Comparison of ENCODE assay signal across 8 cellular contexts in genomic region chr6:42978487-42978792, GRCh38. TPM values are rescaled to one million over a fixed set of nuclear protein-coding genes. Genes with fewer than 3 reads are reported as not detected.
A peak's percentile ranks its signal among the peaks of the same experiment; 100 is the strongest.
DNase-seq lines count a peak whose midpoint lies in the region; ATAC-seq and TF ChIP-seq lines count a peak whose summit lies in the region.

No MANE protein-coding gene starts in this region.

- peak overlapping the region; percentile 87 for H3K9ac ChIP-seq in OCI-LY1 (ENCODE audit: low read length)

- H4K20me1 ChIP-seq in OCI-LY1 (ENCODE audit: insufficient read depth, low read length) = no peaks in the 10 kb centered on the region

- H3K79me2 ChIP-seq in OCI-LY1 (ENCODE audit: insufficient read depth, low read length) = peaks cover 4% of the 10 kb centered on the region; the same call in 1 of the 2 replicates

- TF ChIP-seq CTCF in BJ (IDR thresholded peaks at IDR 0.05; ENCODE audit: insufficient read depth, low read depth, low read length) (no peak), OCI-LY1 (IDR thresholded peaks at IDR 0.05; ENCODE audit: low read length) (no peak), cardiac fibroblast (IDR thresholded peaks at IDR 0.05; ENCODE audit: low read depth, low read length) (no peak), right lobe of liver (IDR thresholded peaks at IDR 0.05) (no peak)

- ATAC-seq in GM21786 (IDR thresholded peaks at IDR 0.05; ENCODE audit: unreplicated experiment) (peak; percentile 3), right lobe of liver (peak; percentile 39 to 52 (median 41))

- intact Hi-C loops in right lobe of liver (cut with DNase I) = no loop called here

- CTCF ChIA-PET in BJ (lab: Yijun Ruan, JAX) = interaction anchor here (0.9 to 3.1 kb wide), 6 partner anchors 9 to 165 kb away, joined by 3 to 14 read pairs (median 3); no protein-coding TSS in a partner anchor

- H3K36me3 ChIP-seq in BJ (ENCODE audit: control insufficient read depth, insufficient read depth, low read length) = no peaks in the 10 kb centered on the region
- H3K36me3 ChIP-seq in OCI-LY1 (ENCODE audit: insufficient read depth, low read length) = peaks cover 26% of the 10 kb centered on the region
- no peaks in the 10 kb centered on the region for H3K36me3 ChIP-seq in right lobe of liver
- peaks cover 5% of the 10 kb centered on the region for H3K36me3 ChIP-seq in thymus (ENCODE audit: control insufficient read depth, insufficient read depth)

- no peak overlapping the region for H2AFZ ChIP-seq in OCI-LY1 (ENCODE audit: low read length)

- DNase-seq in BJ (ENCODE audit: low read depth) = no peak
- peak in 1 of 2 donors; percentile 45 for DNase-seq in cardiac fibroblast (ENCODE audit: low read depth in 2 of 2)
- peak in 2 of 3 donors; percentile 43 to 62 for DNase-seq in right lobe of liver
- DNase-seq in pons (ENCODE audit: low spot score) = no peak
- no peak for DNase-seq in cerebellar cortex (ENCODE audit: low spot score)

- 0% methylated on average over 5 of the region's 24 CpGs for WGBS in right lobe of liver (ENCODE audit: insufficient coverage, low coverage, low lambda C conversion rate, missing lambda C conversion rate)
- 1% methylated on average over 24 of the region's 24 CpGs for WGBS in thymus

- H3K9me3 ChIP-seq in OCI-LY1 (ENCODE audit: low read length) (no peaks in the 10 kb centered on the region), right lobe of liver (no peaks in the 10 kb centered on the region), thymus (ENCODE audit: control insufficient read depth) (no peaks in the 10 kb centered on the region)

- POLR2A ChIA-PET in BJ (lab: Charles Lee) = interaction anchor here (0.6 kb wide), 2 partner anchors 12 to 839 kb away, joined by 4 to 5 read pairs; no protein-coding TSS in a partner anchor

- peak overlapping the region; percentile 97 for H3K4me2 ChIP-seq in OCI-LY1 (ENCODE audit: low read length)

- TF ChIP-seq POLR2A in right lobe of liver (IDR thresholded peaks at IDR 0.05) = no peak

- H3K9me2 ChIP-seq in OCI-LY1 (ENCODE audit: low read depth, low read length) = no peaks in the 10 kb centered on the region

- H3K27me3 ChIP-seq in BJ (ENCODE audit: control insufficient read depth, insufficient read depth, low read length) (no peaks in the 10 kb centered on the region), OCI-LY1 (ENCODE audit: insufficient read depth, low read length) (no peaks in the 10 kb centered on the region), right lobe of liver (no peaks in the 10 kb centered on the region), thymus (ENCODE audit: control insufficient read depth, insufficient read depth) (no peaks in the 10 kb centered on the region)

- H3F3A ChIP-seq in OCI-LY1 (ENCODE audit: insufficient read depth, low read length) = peaks cover 4% of the 10 kb centered on the region; the same call in 1 of the 2 replicates

- H3K4me1 ChIP-seq in OCI-LY1 (ENCODE audit: insufficient read depth, low read length, severe bottlenecking) (peaks cover 35% of the 10 kb centered on the region), right lobe of liver (peaks cover 0 to 20% (median 2%) of the 10 kb centered on the region in 4 donors), thymus (ENCODE audit: control insufficient read depth, insufficient read depth, low read length) (peaks cover 10% of the 10 kb centered on the region)

- H3K4me3 ChIP-seq in BJ (ENCODE audit: low read depth, low read length) (peak overlapping the region; percentile 72), OCI-LY1 (ENCODE audit: low read depth, low read length, poor library complexity, severe bottlenecking) (peak overlapping the region; percentile 85), cardiac fibroblast (replicated peaks in 1 of 2; ENCODE audit: low read depth in 2 of 2, low read length in 2 of 2) (peak overlapping the region; percentile 70 to 71), right lobe of liver (peak overlapping the region; percentile 85 to 99 (median 95)), thymus (ENCODE audit: low read length) (peak overlapping the region; percentile 99)

- H3K27ac ChIP-seq in OCI-LY1 (ENCODE audit: low read depth, low read length, poor library complexity, severe bottlenecking) (no peak overlapping the region), right lobe of liver (peak overlapping the region; percentile 77 to 87 (median 82)), thymus (ENCODE audit: low read depth) (peak overlapping the region; percentile 98)

RNA-seq across cellular contexts. Expression of gene PEX6, which starts 0.5 kb away (rescaled TPM):
- polyA plus RNA-seq in BJ (2011; rRNA removed) (2.8 and 5.6 TPM in 2 replicates), thymus (16.6 TPM)
- polyA minus RNA-seq in BJ (2011; rRNA and poly(A)+ RNA removed) = 3.5 and 3.8 TPM in 2 replicates
- total RNA-seq in right lobe of liver = 10 to 100 TPM; 15.7 to 25.9 (median 21.3) TPM

RNA-seq across cellular contexts. Expression of gene PPP2R5D, which starts 5.9 kb away (rescaled TPM):
- 52.7 and 61.8 TPM in 2 replicates for polyA plus RNA-seq in BJ (2011; rRNA removed)
- 29.2 and 54.3 TPM in 2 replicates for polyA minus RNA-seq in BJ (2011; rRNA and poly(A)+ RNA removed)
- 10 to 100 TPM; 11.5 to 24.0 (median 16.3) TPM for total RNA-seq in right lobe of liver
- polyA plus RNA-seq in thymus = 25.0 TPM

RNA-seq across cellular contexts. Expression of gene GNMT, which starts 17.9 kb away (rescaled TPM):
- polyA plus RNA-seq in BJ (2011; rRNA removed) = 0.10 and 0.39 TPM in 2 replicates
- polyA minus RNA-seq in BJ (2011; rRNA and poly(A)+ RNA removed) = 0.33 TPM in 1 of 2 replicates, not detected in the other
- total RNA-seq in right lobe of liver = 100 to 1,000 TPM in 3 of 6 experiments, 10 to 100 TPM in 3; 13.7 to 470 (median 107) TPM
- polyA plus RNA-seq in thymus = 2.6 TPM

RNA-seq across cellular contexts. Expression of gene MEA1, which starts 35.3 kb away (rescaled TPM):
- polyA plus RNA-seq in BJ (2011; rRNA removed) = 107 and 121 TPM in 2 replicates
- 24.3 and 39.9 TPM in 2 replicates for polyA minus RNA-seq in BJ (2011; rRNA and poly(A)+ RNA removed)
- 10 to 100 TPM; 19.1 to 39.1 (median 25.2) TPM for total RNA-seq in right lobe of liver
- polyA plus RNA-seq in thymus = 72.3 TPM

RNA-seq across cellular contexts. Expression of gene KLHDC3, which starts 35.6 kb away (rescaled TPM):
- polyA plus RNA-seq in BJ (2011; rRNA removed) = 56.0 and 102 TPM in 2 replicates
- polyA minus RNA-seq in BJ (2011; rRNA and poly(A)+ RNA removed) = 57.9 and 73.8 TPM in 2 replicates
- total RNA-seq in right lobe of liver = 10 to 100 TPM; 26.4 to 46.2 (median 41.7) TPM
- polyA plus RNA-seq in thymus = 87.0 TPM

Comparison
In these comparisons a context has a peak if more than half of its experiments do, and no peak if none do; other contexts are left out.
1. DNase-seq: peak in right lobe of liver (2 of 3); none in BJ (single experiment), pons (single experiment) and cerebellar cortex (single experiment).
2. Peak in every context shown above with its lines, with median percentiles within 50 percentile points of each other: H3K4me3 ChIP-seq.